Comparison of ENCODE assay signal across 15 cellular contexts in the genomic region with DNA sequence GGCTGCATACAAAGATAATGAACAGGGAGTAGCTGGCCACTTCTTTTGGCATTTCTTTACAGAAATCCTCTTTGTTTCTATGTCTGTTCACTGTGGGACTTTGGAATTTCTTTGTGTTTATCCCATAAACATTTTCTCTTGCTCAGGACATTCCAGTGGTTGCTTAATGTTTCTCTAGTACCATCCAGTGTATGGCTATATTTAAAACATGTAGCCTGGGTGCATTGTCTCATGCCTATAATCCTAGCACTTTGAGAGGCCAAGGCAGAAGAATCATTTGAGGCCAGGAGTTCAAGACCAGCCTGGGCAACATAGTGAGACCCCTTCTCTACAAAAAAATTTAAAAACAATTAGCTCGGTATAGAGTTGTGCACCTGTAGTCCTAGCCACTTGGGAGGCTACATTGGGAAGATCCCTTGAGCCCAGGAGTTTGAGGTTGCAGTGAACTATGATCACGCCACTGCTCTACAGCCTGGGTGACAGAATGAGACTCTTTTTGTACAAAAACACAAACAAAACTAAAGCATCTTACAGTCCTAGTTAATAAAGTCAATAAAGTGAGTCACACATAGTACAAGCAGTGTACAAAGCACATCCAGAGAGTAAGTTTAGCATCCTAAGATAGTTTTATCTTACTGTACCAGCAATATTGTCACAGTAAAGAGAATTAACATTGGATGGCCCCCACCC.
DNase-seq lines count a peak whose midpoint lies in the region; ATAC-seq and TF ChIP-seq lines count a peak whose summit lies in the region.
"Had no signal": no experiment of that assay in that cellular context is flagged by ENCODE, and none has a peak within 500 bp of the region (broad histone marks: within the 10 kb centered on the region; RNA-seq: fewer than 3 reads in every experiment).

No MANE protein-coding gene starts in this region.

- H3K4me1 ChIP-seq in SJSA1 (replicated peaks): peaks cover 29% of the 10 kb centered on the region

- no peak for ATAC-seq in GM21619 (IDR thresholded peaks at IDR 0.05; ENCODE audit: unreplicated experiment)
- no peak for ATAC-seq in HG02623 (IDR thresholded peaks at IDR 0.05; ENCODE audit: unreplicated experiment)

- DNase-seq in AG20443 (ENCODE audit: low spot score) (peak; percentile 73), SJSA1 (ENCODE audit: low read depth in 1 of 2, low spot score in 2 of 2) (peak; percentile 56 to 85), fibroblast of pulmonary artery (ENCODE audit: low read depth) (peak; percentile 80), non-pigmented ciliary epithelial cell (ENCODE audit: low read depth) (peak; percentile 59), NCI-H2171 (lab: John Stamatoyannopoulos, UW) (no peak), HuH-7 (ENCODE audit: low spot score) (no peak)
- DNase-seq: activated CD4-positive, CD25-positive, alpha-beta regulatory T cell treated with anti-CD3 and anti-CD28 coated beads, Interleukin-2, amount 50 U/mL, for 72 hours; esophagus squamous epithelium; GDM1; KBM-7; NCI-H2081 treated with DMSO at 0.1 percent for 48 hours had no signal

- H3K27me3 ChIP-seq in SJSA1 (replicated peaks): no peaks in the 10 kb centered on the region
- H3K27me3 ChIP-seq: cardiac muscle cell, esophagus squamous epithelium, neutrophil had no signal

- H3K9me3 ChIP-seq in SJSA1 (replicated peaks): no peaks in the 10 kb centered on the region
- H3K9me3 ChIP-seq: esophagus squamous epithelium, neutrophil had no signal

- peaks cover 4% of the 10 kb centered on the region; the same call in 1 of the 2 replicates for H3K36me3 ChIP-seq in SJSA1
- H3K36me3 ChIP-seq: cardiac muscle cell, esophagus squamous epithelium, neutrophil had no signal

- TF ChIP-seq CTCF in fibroblast of pulmonary artery (IDR thresholded peaks at IDR 0.05; ENCODE audit: low read length, missing control alignments): no peak

- H3K4me3 ChIP-seq in SJSA1 (no peak overlapping the region), fibroblast of pulmonary artery (replicated peaks; ENCODE audit: low read depth, low read length) (no peak overlapping the region)
- H3K4me3 ChIP-seq: cardiac muscle cell, esophagus squamous epithelium had no signal

- peak overlapping the region; percentile 68 for H3K27ac ChIP-seq in SJSA1
- H3K27ac ChIP-seq: cardiac muscle cell, esophagus squamous epithelium had no signal

Comparison
In these comparisons a context has a peak if more than half of its experiments do, and no peak if none do; other contexts are left out.
1. DNase-seq: peak in AG20443 (single experiment), SJSA1 (2 of 2), fibroblast of pulmonary artery (single experiment) and non-pigmented ciliary epithelial cell (single experiment); none in NCI-H2171 (single experiment) and HuH-7 (single experiment).